1 cellular context compared by ENCODE assay signal in the genomic region with DNA sequence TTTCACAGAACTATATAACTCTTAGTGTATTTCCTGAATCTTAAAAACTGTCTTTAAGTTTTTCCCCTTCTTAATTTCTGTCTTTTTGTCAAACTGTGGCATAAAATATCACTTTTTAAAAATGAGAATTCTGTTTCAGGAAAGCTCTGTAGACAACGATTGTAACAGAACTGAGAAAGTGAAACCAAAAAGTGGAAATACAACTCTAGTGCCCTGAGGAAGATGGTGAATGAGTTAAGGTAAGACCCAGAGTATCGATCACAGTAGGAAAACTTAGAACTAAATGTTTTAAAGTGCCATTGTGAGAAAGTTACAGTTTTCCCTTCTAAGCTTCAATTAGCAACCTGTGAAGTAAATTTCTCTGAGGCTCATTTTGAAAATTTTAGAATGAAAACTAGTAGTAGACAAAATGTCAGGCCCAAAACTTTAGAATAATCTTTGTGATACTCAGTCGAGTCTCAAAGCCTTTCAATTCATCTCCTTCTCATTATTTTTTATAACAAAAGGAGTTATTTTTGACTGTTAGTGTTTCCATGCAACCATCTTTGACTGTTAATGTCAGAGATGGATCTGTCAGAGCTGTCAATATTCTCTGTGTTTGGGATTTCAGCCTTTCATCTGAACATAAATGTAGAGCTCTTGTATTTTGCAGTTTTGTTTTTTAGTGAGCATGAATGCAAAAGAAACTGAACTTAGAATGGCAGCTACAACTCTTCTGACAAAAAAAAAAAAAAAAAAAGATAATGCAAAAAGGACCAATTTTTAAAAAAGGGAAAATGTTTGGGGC.
TF ChIP-seq lines count a peak whose summit lies in the region.

No MANE protein-coding gene starts in this region.

TF ChIP-seq in SK-N-SH treated with all-trans-retinoic acid at 6 μM for 48 hours, 23 proteins besides CTCF, POLR2A, EP300 and RAD21 (continued from another document):
- TF ChIP-seq, protein P1, sequence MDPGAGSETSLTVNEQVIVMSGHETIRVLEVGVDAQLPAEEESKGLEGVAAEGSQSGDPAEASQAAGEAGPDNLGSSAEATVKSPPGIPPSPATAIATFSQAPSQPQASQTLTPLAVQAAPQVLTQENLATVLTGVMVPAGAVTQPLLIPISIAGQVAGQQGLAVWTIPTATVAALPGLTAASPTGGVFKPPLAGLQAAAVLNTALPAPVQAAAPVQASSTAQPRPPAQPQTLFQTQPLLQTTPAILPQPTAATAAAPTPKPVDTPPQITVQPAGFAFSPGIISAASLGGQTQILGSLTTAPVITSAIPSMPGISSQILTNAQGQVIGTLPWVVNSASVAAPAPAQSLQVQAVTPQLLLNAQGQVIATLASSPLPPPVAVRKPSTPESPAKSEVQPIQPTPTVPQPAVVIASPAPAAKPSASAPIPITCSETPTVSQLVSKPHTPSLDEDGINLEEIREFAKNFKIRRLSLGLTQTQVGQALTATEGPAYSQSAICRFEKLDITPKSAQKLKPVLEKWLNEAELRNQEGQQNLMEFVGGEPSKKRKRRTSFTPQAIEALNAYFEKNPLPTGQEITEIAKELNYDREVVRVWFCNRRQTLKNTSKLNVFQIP (CRISPR knock-in tag; IDR thresholded peaks at IDR 0.05; ENCODE audit: borderline replicate concordance, low read depth), result no peak
- TF ChIP-seq ISL1 (CRISPR knock-in tag; IDR thresholded peaks at IDR 0.05) (no peak), RARB (CRISPR knock-in tag; IDR thresholded peaks at IDR 0.05) (no peak), GLIS3 (CRISPR knock-in tag; IDR thresholded peaks at IDR 0.05) (no peak)
